17 cellular contexts compared by ENCODE assay signal in the genomic region with DNA sequence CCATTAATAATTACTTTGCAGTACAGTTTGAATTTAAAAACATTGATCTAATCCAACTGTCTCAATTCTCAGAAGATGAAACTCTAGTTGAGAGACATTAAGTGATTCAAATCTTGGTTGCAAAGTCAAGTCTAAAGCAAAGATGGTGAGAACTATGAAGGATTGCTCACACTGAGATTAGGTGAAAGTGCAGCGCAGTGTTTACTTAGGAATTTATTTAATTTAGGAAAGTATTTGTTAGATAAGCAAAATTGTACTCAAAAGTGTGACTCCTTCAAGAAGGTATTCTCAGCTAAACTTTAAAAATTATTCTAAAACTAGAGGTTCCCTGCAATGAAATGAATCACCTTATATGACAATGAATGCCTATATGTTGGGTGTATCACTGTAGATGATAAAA.
DNase-seq lines count a peak whose midpoint lies in the region; ATAC-seq, FAIRE-seq and TF ChIP-seq lines count a peak whose summit lies in the region.
"Had no signal": no experiment of that assay in that cellular context is flagged by ENCODE, and none has a peak within 500 bp of the region (broad histone marks: within the 10 kb centered on the region; RNA-seq: fewer than 3 reads in every experiment).

No MANE protein-coding gene starts in this region.

- no peak for ATAC-seq in SK-N-SH treated with all-trans-retinoic acid at 6 μM for 48 hours
- ATAC-seq in GM21528 (IDR thresholded peaks at IDR 0.05; ENCODE audit: low FRiP score, unreplicated experiment) = no peak
- no peak for ATAC-seq in HG02852 (IDR thresholded peaks at IDR 0.05; ENCODE audit: unreplicated experiment)
- ATAC-seq in HG02623 (IDR thresholded peaks at IDR 0.05; ENCODE audit: unreplicated experiment) = no peak
- ATAC-seq: A549 had no signal

- H3K27me3 ChIP-seq in SK-N-SH (ENCODE audit: insufficient read depth) (no peaks in the 10 kb centered on the region), astrocyte (ENCODE audit: insufficient read depth, low read length) (no peaks in the 10 kb centered on the region)
- H3K27me3 ChIP-seq: BLaER1 had no signal

- POLR2A ChIA-PET in SK-N-SH (lab: Yijun Ruan, JAX) = no interaction called here

- TF ChIP-seq EP300 in SK-N-SH (IDR thresholded peaks at IDR 0.05; ENCODE audit: borderline replicate concordance in 1 of 2, low read depth in 1 of 2, low read length in 1 of 2) = no peak

- H3K27ac Mint-ChIP-seq in astrocyte (ENCODE audit: unreplicated experiment) = no peak overlapping the region
- H3K27ac Mint-ChIP-seq: CD14-positive monocyte; CD4-positive, alpha-beta memory T cell; H9 had no signal

- no peaks in the 10 kb centered on the region for H3K36me3 Mint-ChIP-seq in astrocyte (ENCODE audit: low read depth, unreplicated experiment)
- H3K36me3 Mint-ChIP-seq: CD14-positive monocyte; CD4-positive, alpha-beta memory T cell had no signal

- TF ChIP-seq CTCF in SK-N-SH (IDR thresholded peaks at IDR 0.05) (no peak), astrocyte (IDR thresholded peaks at IDR 0.05; ENCODE audit: insufficient read depth, low read depth, low read length) (no peak)

- 78% methylated on average over 1 of the region's 1 CpG for WGBS in SK-N-SH (ENCODE audit: low lambda C conversion rate)

- H3K4me1 Mint-ChIP-seq in astrocyte (ENCODE audit: low read depth, unreplicated experiment) = peaks cover 6% of the 10 kb centered on the region
- H3K4me1 Mint-ChIP-seq: CD4-positive, alpha-beta memory T cell had no signal

- no peak overlapping the region for H3K4me3 Mint-ChIP-seq in astrocyte (ENCODE audit: unreplicated experiment)
- H3K4me3 Mint-ChIP-seq: CD14-positive monocyte; CD4-positive, alpha-beta memory T cell; H9 had no signal

- H3K36me3 ChIP-seq in SK-N-SH (replicated peaks in 1 of 2; ENCODE audit: control insufficient read depth in 1 of 2, insufficient read depth in 2 of 2, low read length in 1 of 2) (no peaks in the 10 kb centered on the region), astrocyte (ENCODE audit: insufficient read depth, low read length) (no peaks in the 10 kb centered on the region)
- H3K36me3 ChIP-seq: BLaER1 had no signal

- H2AFZ ChIP-seq in SK-N-SH (ENCODE audit: low read depth) (peak overlapping the region; percentile 16; the same call in 1 of the 2 replicates), astrocyte (ENCODE audit: low read depth, low read length) (no peak overlapping the region)

- DNase-seq in SK-N-SH (no peak), M059J (ENCODE audit: low read depth) (peak; percentile 33), astrocyte (ENCODE audit: low read depth) (no peak)
- DNase-seq: CD4-positive, alpha-beta memory T cell; DMS153; DMS79; GF-D8; H9 had no signal

- FAIRE-seq in astrocyte (lab: Jason Lieb, UNC) = peak; percentile 20
- FAIRE-seq: A549, H1 had no signal

- H3K79me2 ChIP-seq in SK-N-SH (ENCODE audit: insufficient read depth) = no peaks in the 10 kb centered on the region
- H3K79me2 ChIP-seq in astrocyte (ENCODE audit: insufficient read depth, low read length) = no peaks in the 10 kb centered on the region

- CTCF ChIA-PET in SK-N-SH (lab: Yijun Ruan, JAX) = no interaction called here

- H3K9ac ChIP-seq in SK-N-SH (no peak overlapping the region), astrocyte (ENCODE audit: low read length) (no peak overlapping the region)
- H3K9ac ChIP-seq: BLaER1 had no signal

- no peaks in the 10 kb centered on the region for H3F3A ChIP-seq in SK-N-SH (replicated peaks; ENCODE audit: insufficient read depth)

- H3K27me3 Mint-ChIP-seq in astrocyte (ENCODE audit: low read depth, unreplicated experiment) = no peaks in the 10 kb centered on the region
- H3K27me3 Mint-ChIP-seq: CD4-positive, alpha-beta memory T cell had no signal

- H3K27ac ChIP-seq in SK-N-SH (ENCODE audit: low read depth in 2 of 2, low read length in 1 of 2) (no peak overlapping the region), astrocyte (ENCODE audit: low read depth, low read length) (no peak overlapping the region)
- H3K27ac ChIP-seq: 22Rv1, A549, BLaER1 had no signal

- H3K9me3 ChIP-seq in SK-N-SH (no peaks in the 10 kb centered on the region), astrocyte (ENCODE audit: insufficient read depth, low read depth, low read length) (no peaks in the 10 kb centered on the region)
- H3K9me3 ChIP-seq: A549, BLaER1 had no signal

- peaks cover 0 to 50% of the 10 kb centered on the region in 2 experiments; a peak in 2 of 4 replicates for H3K4me1 ChIP-seq in SK-N-SH (ENCODE audit: control insufficient read depth in 1 of 2, insufficient read depth in 2 of 2, low read depth in 1 of 2, low read length in 1 of 2)
- H3K4me1 ChIP-seq in astrocyte (ENCODE audit: insufficient read depth, low read length) = no peaks in the 10 kb centered on the region
- H3K4me1 ChIP-seq: A549 had no signal

- no peaks in the 10 kb centered on the region for H3K9me2 ChIP-seq in SK-N-SH

- H3K9me3 Mint-ChIP-seq in astrocyte (ENCODE audit: unreplicated experiment) = no peaks in the 10 kb centered on the region
- H3K9me3 Mint-ChIP-seq: H9 had no signal

- H4K20me1 ChIP-seq in SK-N-SH (ENCODE audit: insufficient read depth) (no peaks in the 10 kb centered on the region), astrocyte (ENCODE audit: insufficient read depth, low read length) (no peaks in the 10 kb centered on the region)
- H4K20me1 ChIP-seq: BLaER1 had no signal

- H3K4me3 ChIP-seq in SK-N-SH (ENCODE audit: low read depth in 2 of 2, low read length in 1 of 2) (no peak overlapping the region), astrocyte (ENCODE audit: insufficient read depth, low read depth, low read length) (no peak overlapping the region)
- H3K4me3 ChIP-seq: A549, BLaER1 had no signal

- H3K4me2 ChIP-seq in SK-N-SH (no peak overlapping the region), astrocyte (ENCODE audit: low read length) (no peak overlapping the region)
- H3K4me2 ChIP-seq: A549, BLaER1 had no signal

- no peak for TF ChIP-seq RAD21 in SK-N-SH (IDR thresholded peaks at IDR 0.05; ENCODE audit: low read length)

TF ChIP-seq in SK-N-SH, 30 proteins besides CTCF, POLR2A, EP300 and RAD21:
- TF ChIP-seq SMC3 (IDR thresholded peaks at IDR 0.05; ENCODE audit: low read depth, low read length) (no peak), GATA2 (CRISPR knock-in tag; IDR thresholded peaks at IDR 0.05) (no peak), RCOR1 (IDR thresholded peaks at IDR 0.05; ENCODE audit: low read length) (no peak), SIN3A (IDR thresholded peaks at IDR 0.05; ENCODE audit: borderline replicate concordance, low read depth, low read length) (no peak), TEAD4 (IDR thresholded peaks at IDR 0.05; ENCODE audit: borderline replicate concordance, insufficient read depth) (no peak), FOXJ3 (CRISPR knock-in tag; IDR thresholded peaks at IDR 0.05) (no peak), RFX5 (IDR thresholded peaks at IDR 0.05; ENCODE audit: low read length) (no peak), USF1 (IDR thresholded peaks at IDR 0.05; ENCODE audit: borderline replicate concordance, low read depth) (no peak)
- TF ChIP-seq, protein P1, sequence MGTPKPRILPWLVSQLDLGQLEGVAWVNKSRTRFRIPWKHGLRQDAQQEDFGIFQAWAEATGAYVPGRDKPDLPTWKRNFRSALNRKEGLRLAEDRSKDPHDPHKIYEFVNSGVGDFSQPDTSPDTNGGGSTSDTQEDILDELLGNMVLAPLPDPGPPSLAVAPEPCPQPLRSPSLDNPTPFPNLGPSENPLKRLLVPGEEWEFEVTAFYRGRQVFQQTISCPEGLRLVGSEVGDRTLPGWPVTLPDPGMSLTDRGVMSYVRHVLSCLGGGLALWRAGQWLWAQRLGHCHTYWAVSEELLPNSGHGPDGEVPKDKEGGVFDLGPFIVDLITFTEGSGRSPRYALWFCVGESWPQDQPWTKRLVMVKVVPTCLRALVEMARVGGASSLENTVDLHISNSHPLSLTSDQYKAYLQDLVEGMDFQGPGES (IDR thresholded peaks at IDR 0.05; ENCODE audit: low read depth, low read length) = no peak

TF ChIP-seq in SK-N-SH treated with all-trans-retinoic acid at 6 μM for 48 hours, 23 proteins besides CTCF, POLR2A, EP300 and RAD21 (continues in another document):
- TF ChIP-seq TOX (CRISPR knock-in tag; IDR thresholded peaks at IDR 0.05; ENCODE audit: borderline replicate concordance) (no peak), CSDC2 (CRISPR knock-in tag; IDR thresholded peaks at IDR 0.05) (no peak), SNAI2 (CRISPR knock-in tag; IDR thresholded peaks at IDR 0.05) (no peak), ZFP30 (CRISPR knock-in tag; IDR thresholded peaks at IDR 0.05) (no peak), BACH2 (CRISPR knock-in tag; IDR thresholded peaks at IDR 0.05; ENCODE audit: borderline replicate concordance) (no peak), ZNF8 (CRISPR knock-in tag; IDR thresholded peaks at IDR 0.05) (no peak), ZNF70 (CRISPR knock-in tag; IDR thresholded peaks at IDR 0.05) (no peak), CSRNP3 (CRISPR knock-in tag; IDR thresholded peaks at IDR 0.05) (no peak), TCF4 (CRISPR knock-in tag; IDR thresholded peaks at IDR 0.05; ENCODE audit: borderline replicate concordance) (no peak)
- TF ChIP-seq, protein P2, sequence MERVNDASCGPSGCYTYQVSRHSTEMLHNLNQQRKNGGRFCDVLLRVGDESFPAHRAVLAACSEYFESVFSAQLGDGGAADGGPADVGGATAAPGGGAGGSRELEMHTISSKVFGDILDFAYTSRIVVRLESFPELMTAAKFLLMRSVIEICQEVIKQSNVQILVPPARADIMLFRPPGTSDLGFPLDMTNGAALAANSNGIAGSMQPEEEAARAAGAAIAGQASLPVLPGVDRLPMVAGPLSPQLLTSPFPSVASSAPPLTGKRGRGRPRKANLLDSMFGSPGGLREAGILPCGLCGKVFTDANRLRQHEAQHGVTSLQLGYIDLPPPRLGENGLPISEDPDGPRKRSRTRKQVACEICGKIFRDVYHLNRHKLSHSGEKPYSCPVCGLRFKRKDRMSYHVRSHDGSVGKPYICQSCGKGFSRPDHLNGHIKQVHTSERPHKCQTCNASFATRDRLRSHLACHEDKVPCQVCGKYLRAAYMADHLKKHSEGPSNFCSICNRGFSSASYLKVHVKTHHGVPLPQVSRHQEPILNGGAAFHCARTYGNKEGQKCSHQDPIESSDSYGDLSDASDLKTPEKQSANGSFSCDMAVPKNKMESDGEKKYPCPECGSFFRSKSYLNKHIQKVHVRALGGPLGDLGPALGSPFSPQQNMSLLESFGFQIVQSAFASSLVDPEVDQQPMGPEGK (CRISPR knock-in tag; IDR thresholded peaks at IDR 0.05; ENCODE audit: borderline replicate concordance) = no peak
